Comparison of ENCODE assay signal across 1 cellular context in the genomic region with DNA sequence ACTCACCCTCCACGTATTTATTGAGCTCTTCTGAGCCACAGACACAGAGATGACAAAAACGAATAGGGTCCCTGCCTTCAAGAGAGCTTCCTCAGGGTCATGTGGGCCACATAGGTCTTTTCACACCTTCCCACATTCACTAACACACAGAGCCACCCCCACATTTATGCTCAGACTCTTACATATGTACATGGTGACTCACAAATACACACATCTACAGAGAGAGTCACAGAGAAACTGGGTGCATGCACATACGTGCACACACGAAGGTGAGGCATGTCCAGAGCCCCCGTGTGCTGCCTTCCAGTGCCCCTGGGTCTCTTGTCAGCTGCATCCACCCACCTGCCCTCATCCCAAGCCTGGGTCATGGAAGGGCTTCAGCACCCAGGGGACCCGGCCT.
TF ChIP-seq lines count a peak whose summit lies in the region.

No MANE protein-coding gene starts in this region.

TF ChIP-seq in WTC11, 78 proteins besides CTCF, POLR2A, EP300 and RAD21:
- TF ChIP-seq, protein P1, sequence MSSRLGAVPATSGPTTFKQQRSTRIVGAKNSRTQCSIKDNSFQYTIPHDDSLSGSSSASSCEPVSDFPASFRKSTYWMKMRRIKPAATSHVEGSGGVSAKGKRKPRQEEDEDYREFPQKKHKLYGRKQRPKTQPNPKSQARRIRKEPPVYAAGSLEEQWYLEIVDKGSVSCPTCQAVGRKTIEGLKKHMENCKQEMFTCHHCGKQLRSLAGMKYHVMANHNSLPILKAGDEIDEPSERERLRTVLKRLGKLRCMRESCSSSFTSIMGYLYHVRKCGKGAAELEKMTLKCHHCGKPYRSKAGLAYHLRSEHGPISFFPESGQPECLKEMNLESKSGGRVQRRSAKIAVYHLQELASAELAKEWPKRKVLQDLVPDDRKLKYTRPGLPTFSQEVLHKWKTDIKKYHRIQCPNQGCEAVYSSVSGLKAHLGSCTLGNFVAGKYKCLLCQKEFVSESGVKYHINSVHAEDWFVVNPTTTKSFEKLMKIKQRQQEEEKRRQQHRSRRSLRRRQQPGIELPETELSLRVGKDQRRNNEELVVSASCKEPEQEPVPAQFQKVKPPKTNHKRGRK (CRISPR knock-in tag; IDR thresholded peaks at IDR 0.05; ENCODE audit: borderline replicate concordance): no peak
- TF ChIP-seq, protein P2, sequence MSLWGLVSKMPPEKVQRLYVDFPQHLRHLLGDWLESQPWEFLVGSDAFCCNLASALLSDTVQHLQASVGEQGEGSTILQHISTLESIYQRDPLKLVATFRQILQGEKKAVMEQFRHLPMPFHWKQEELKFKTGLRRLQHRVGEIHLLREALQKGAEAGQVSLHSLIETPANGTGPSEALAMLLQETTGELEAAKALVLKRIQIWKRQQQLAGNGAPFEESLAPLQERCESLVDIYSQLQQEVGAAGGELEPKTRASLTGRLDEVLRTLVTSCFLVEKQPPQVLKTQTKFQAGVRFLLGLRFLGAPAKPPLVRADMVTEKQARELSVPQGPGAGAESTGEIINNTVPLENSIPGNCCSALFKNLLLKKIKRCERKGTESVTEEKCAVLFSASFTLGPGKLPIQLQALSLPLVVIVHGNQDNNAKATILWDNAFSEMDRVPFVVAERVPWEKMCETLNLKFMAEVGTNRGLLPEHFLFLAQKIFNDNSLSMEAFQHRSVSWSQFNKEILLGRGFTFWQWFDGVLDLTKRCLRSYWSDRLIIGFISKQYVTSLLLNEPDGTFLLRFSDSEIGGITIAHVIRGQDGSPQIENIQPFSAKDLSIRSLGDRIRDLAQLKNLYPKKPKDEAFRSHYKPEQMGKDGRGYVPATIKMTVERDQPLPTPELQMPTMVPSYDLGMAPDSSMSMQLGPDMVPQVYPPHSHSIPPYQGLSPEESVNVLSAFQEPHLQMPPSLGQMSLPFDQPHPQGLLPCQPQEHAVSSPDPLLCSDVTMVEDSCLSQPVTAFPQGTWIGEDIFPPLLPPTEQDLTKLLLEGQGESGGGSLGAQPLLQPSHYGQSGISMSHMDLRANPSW (CRISPR knock-in tag; conservative IDR thresholded peaks at IDR 0.05; ENCODE audit: low read depth): no peak
- TF ChIP-seq, protein P3, sequence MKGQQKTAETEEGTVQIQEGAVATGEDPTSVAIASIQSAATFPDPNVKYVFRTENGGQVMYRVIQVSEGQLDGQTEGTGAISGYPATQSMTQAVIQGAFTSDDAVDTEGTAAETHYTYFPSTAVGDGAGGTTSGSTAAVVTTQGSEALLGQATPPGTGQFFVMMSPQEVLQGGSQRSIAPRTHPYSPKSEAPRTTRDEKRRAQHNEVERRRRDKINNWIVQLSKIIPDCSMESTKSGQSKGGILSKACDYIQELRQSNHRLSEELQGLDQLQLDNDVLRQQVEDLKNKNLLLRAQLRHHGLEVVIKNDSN (CRISPR knock-in tag; IDR thresholded peaks at IDR 0.05): no peak
- TF ChIP-seq, protein P4, sequence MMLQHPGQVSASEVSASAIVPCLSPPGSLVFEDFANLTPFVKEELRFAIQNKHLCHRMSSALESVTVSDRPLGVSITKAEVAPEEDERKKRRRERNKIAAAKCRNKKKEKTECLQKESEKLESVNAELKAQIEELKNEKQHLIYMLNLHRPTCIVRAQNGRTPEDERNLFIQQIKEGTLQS (CRISPR knock-in tag; conservative IDR thresholded peaks at IDR 0.05): no peak
- no peak for TF ChIP-seq TEAD1 (CRISPR knock-in tag; IDR thresholded peaks at IDR 0.05)
- no peak for TF ChIP-seq TEAD4 (CRISPR knock-in tag; IDR thresholded peaks at IDR 0.05)
- TF ChIP-seq, protein P5, sequence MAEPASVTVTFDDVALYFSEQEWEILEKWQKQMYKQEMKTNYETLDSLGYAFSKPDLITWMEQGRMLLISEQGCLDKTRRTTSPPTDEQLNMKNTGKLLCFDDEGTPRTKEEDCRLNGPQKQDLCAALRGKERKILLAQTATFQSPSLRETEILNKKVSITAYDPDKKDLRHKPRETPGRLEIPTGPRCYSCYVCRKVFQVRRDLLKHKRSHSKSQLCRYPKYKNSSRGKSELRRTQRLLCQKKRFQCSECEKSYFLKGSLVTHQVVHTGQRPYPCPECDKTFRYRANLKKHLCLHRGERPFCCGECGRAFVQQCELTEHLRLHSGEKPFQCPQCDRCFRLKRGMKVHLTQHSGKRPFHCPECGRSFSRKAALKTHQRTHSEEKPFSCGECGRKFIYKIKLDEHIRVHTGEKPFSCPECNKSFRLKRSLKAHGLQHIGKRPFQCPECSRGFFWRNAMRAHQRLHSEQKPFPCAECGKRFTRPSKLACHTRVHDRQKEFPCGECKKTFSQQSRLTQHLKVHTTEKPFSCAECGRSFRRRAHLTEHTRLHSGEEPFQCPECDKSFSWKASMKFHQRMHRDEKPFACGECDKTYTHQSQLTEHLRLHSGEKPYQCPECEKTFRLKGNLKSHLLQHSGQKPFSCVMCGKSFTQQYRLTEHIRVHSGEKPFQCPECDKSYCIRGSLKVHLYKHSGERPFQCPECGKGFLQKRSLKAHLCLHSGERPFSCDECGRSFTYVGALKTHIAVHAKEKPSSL (CRISPR knock-in tag; conservative IDR thresholded peaks at IDR 0.05): no peak
- TF ChIP-seq, protein P6, sequence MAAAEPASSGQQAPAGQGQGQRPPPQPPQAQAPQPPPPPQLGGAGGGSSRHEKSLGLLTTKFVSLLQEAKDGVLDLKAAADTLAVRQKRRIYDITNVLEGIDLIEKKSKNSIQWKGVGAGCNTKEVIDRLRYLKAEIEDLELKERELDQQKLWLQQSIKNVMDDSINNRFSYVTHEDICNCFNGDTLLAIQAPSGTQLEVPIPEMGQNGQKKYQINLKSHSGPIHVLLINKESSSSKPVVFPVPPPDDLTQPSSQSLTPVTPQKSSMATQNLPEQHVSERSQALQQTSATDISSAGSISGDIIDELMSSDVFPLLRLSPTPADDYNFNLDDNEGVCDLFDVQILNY (CRISPR knock-in tag; IDR thresholded peaks at IDR 0.05): no peak
- TF ChIP-seq ZNF396 (CRISPR knock-in tag; IDR thresholded peaks at IDR 0.05; ENCODE audit: borderline replicate concordance): no peak
- no peak for TF ChIP-seq ESRRA (CRISPR knock-in tag; IDR thresholded peaks at IDR 0.05; ENCODE audit: borderline replicate concordance)
- TF ChIP-seq NFE2L1 (CRISPR knock-in tag; IDR thresholded peaks at IDR 0.05): no peak
- no peak for TF ChIP-seq FOXJ3 (CRISPR knock-in tag; IDR thresholded peaks at IDR 0.05; ENCODE audit: borderline replicate concordance)
